20 cellular contexts compared by ENCODE assay signal in the genomic region with DNA sequence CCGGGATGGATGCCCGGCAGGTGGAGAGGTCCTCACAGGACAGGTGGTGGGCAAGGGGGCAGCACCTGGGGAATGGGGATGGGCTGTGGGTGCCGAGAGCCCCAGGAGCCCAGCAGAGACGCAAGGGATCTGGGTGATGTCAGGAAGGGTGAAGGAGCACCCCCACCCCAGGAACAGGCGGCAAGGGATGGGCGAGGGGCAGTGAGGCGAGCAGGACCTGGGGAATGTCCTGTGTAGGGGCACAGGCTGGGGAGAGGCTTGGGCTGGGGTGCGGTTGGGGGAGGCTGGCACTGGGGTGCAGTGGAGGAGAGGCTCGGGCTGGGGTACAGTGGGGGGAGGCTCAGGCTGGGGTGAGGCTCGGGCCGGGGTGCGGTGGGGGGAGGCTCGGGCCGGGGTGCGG. TPM values are rescaled to one million over a fixed set of nuclear protein-coding genes. Genes with fewer than 3 reads are reported as not detected.
DNase-seq lines count a peak whose midpoint lies in the region; ATAC-seq and TF ChIP-seq lines count a peak whose summit lies in the region.
"Had no signal": no experiment of that assay in that cellular context is flagged by ENCODE, and none has a peak within 500 bp of the region (broad histone marks: within the 10 kb centered on the region; RNA-seq: fewer than 3 reads in every experiment).

No MANE protein-coding gene starts in this region.

- H3K27ac Mint-ChIP-seq in GM23338, result peak overlapping the region; percentile 41; the same call in 1 of the 2 replicates
- H3K27ac Mint-ChIP-seq in stimulated activated effector memory CD8-positive, alpha-beta T cell treated with anti-CD3 and anti-CD28 coated beads, Interleukin-12 subunit alpha, Interleukin-12 subunit beta, amount 100 ng/mL, for 72 hours, result peak overlapping the region; percentile 78

- no peak overlapping the region for H3K4me3 Mint-ChIP-seq in GM23338
- H3K4me3 Mint-ChIP-seq in stimulated activated effector memory CD8-positive, alpha-beta T cell treated with anti-CD3 and anti-CD28 coated beads, Interleukin-12 subunit alpha, Interleukin-12 subunit beta, amount 100 ng/mL, for 72 hours, result no peak overlapping the region

- H3K9me3 ChIP-seq in Peyer's patch (no peaks in the 10 kb centered on the region), gastroesophageal sphincter (no peaks in the 10 kb centered on the region)
- H3K9me3 ChIP-seq: gastrocnemius medialis, SJCRH30 had no signal

- no peak for TF ChIP-seq EP300 in gastroesophageal sphincter (IDR thresholded peaks at IDR 0.05)

- H3K36me3 Mint-ChIP-seq in GM23338 (ENCODE audit: low read depth), result peaks cover 6% of the 10 kb centered on the region
- H3K36me3 Mint-ChIP-seq in stimulated activated effector memory CD8-positive, alpha-beta T cell treated with anti-CD3 and anti-CD28 coated beads, Interleukin-12 subunit alpha, Interleukin-12 subunit beta, amount 100 ng/mL, for 72 hours, result peaks cover 41% of the 10 kb centered on the region

- TF ChIP-seq CTCF in GM23338 (conservative IDR thresholded peaks at IDR 0.05; ENCODE audit: low read depth in 2 of 2) (no peak), Peyer's patch (IDR thresholded peaks at IDR 0.05) (no peak), gastroesophageal sphincter (IDR thresholded peaks at IDR 0.05) (no peak)

- H3K27me3 ChIP-seq in GM23338 (ENCODE audit: insufficient read depth) (no peaks in the 10 kb centered on the region), Peyer's patch (no peaks in the 10 kb centered on the region), gastroesophageal sphincter (no peaks in the 10 kb centered on the region)
- H3K27me3 ChIP-seq: cardiac muscle cell, dorsolateral prefrontal cortex, gastrocnemius medialis, SJCRH30 had no signal

- H2AFZ ChIP-seq in GM23338, result no peak overlapping the region

- H3K4me3 ChIP-seq in GM23338 (no peak overlapping the region), Peyer's patch (peak overlapping the region in 2 of 4 donors; percentile 1 to 35), gastroesophageal sphincter (no peak overlapping the region)
- H3K4me3 ChIP-seq: cardiac muscle cell, gastrocnemius medialis, SJCRH30 had no signal

- no peaks in the 10 kb centered on the region for H3K9me3 Mint-ChIP-seq in GM23338
- H3K9me3 Mint-ChIP-seq in stimulated activated effector memory CD8-positive, alpha-beta T cell treated with anti-CD3 and anti-CD28 coated beads, Interleukin-12 subunit alpha, Interleukin-12 subunit beta, amount 100 ng/mL, for 72 hours, result no peaks in the 10 kb centered on the region

- 0 out of 2 replicates have a peak, but pooled peaks cover 4% of the 10 kb centered on the region for H4K20me1 ChIP-seq in GM23338 (replicated peaks; ENCODE audit: insufficient read depth)

- WGBS in gastroesophageal sphincter (ENCODE audit: low coverage in 1 of 2), 2 donors, result 94% methylated on average over 5 of the region's 15 CpGs; no CpG with 5 or more reads in 1 of the 2 donors

- no peaks in the 10 kb centered on the region; the same call in 1 of the 2 replicates for H3F3A ChIP-seq in GM23338 (replicated peaks; ENCODE audit: low read depth)

- no peaks in the 10 kb centered on the region for H3K9me2 ChIP-seq in GM23338 (ENCODE audit: insufficient read depth)

- H3K79me2 ChIP-seq in GM23338 (replicated peaks; ENCODE audit: insufficient read depth), result no peaks in the 10 kb centered on the region

- ATAC-seq in GM23338 (no peak), gastroesophageal sphincter (no peak), HG03442 (IDR thresholded peaks at IDR 0.05; ENCODE audit: unreplicated experiment) (no peak)
- no peak for ATAC-seq in stimulated activated effector memory CD8-positive, alpha-beta T cell treated with anti-CD3 and anti-CD28 coated beads, Interleukin-12 subunit alpha, Interleukin-12 subunit beta, amount 100 ng/mL, for 72 hours
- ATAC-seq: gastrocnemius medialis, left cardiac atrium had no signal

- no peak for TF ChIP-seq POLR2A in Peyer's patch (IDR thresholded peaks at IDR 0.05)
- TF ChIP-seq POLR2A in gastroesophageal sphincter (IDR thresholded peaks at IDR 0.05), result no peak

- peaks cover 19% of the 10 kb centered on the region for H3K27me3 Mint-ChIP-seq in GM23338 (ENCODE audit: insufficient read depth, low read depth, poor library complexity)

- DNase-seq in GM23338 (ENCODE audit: low spot score) (no peak), Peyer's patch (no peak), glomerular visceral epithelial cell (ENCODE audit: extremely low spot score) (no peak), NAMALWA (ENCODE audit: low spot score) (no peak)
- DNase-seq in stimulated activated effector memory CD8-positive, alpha-beta T cell treated with anti-CD3 and anti-CD28 coated beads, Interleukin-12 subunit alpha, Interleukin-12 subunit beta, amount 100 ng/mL, for 72 hours (ENCODE audit: low spot score in 2 of 2), result no peak
- DNase-seq: activated CD4-positive, CD25-positive, alpha-beta regulatory T cell; AML-193; amniotic stem cell; dorsolateral prefrontal cortex; gastrocnemius medialis; Karpas-422; left cardiac atrium; NCI-H2171 treated with DMSO at 0.1 percent for 48 hours; NCI-H774; occipital lobe; SJCRH30; trophoblast cell had no signal

- H3K36me3 ChIP-seq in GM23338 (ENCODE audit: insufficient read depth) (no peaks in the 10 kb centered on the region), Peyer's patch (peaks cover 0 to 20% (median 0%) of the 10 kb centered on the region in 3 donors), gastroesophageal sphincter (peaks cover 0 to 36% of the 10 kb centered on the region in 2 donors)
- H3K36me3 ChIP-seq: cardiac muscle cell, gastrocnemius medialis had no signal

- H3K27ac ChIP-seq in GM23338 (ENCODE audit: low read depth) (peak overlapping the region; percentile 55; the same call in 1 of the 2 replicates), Peyer's patch (peak overlapping the region; percentile 52 to 88 (median 73)), gastroesophageal sphincter (peak overlapping the region in 3 of 4 donors; percentile 69 to 74 (median 72))
- H3K27ac ChIP-seq: cardiac muscle cell, SJCRH30 had no signal

- no peak overlapping the region for H3K4me2 ChIP-seq in GM23338

- H3K4me1 Mint-ChIP-seq in GM23338, result peaks cover 6% of the 10 kb centered on the region
- peaks cover 32% of the 10 kb centered on the region for H3K4me1 Mint-ChIP-seq in stimulated activated effector memory CD8-positive, alpha-beta T cell treated with anti-CD3 and anti-CD28 coated beads, Interleukin-12 subunit alpha, Interleukin-12 subunit beta, amount 100 ng/mL, for 72 hours

- H3K4me1 ChIP-seq in GM23338 (ENCODE audit: insufficient read depth) (0 out of 2 replicates have a peak, but pooled peaks cover 3% of the 10 kb centered on the region), Peyer's patch (peaks cover 4 to 37% (median 26%) of the 10 kb centered on the region in 4 donors), gastroesophageal sphincter (peaks cover 0 to 52% (median 25%) of the 10 kb centered on the region in 3 donors)
- H3K4me1 ChIP-seq: SJCRH30 had no signal

TF ChIP-seq in GM23338, 12 proteins besides CTCF, POLR2A, EP300 and RAD21:
- no peak for TF ChIP-seq ZNF331 (CRISPR knock-in tag; IDR thresholded peaks at IDR 0.05; ENCODE audit: low read depth)
- TF ChIP-seq EZH2phosphoT487 (IDR thresholded peaks at IDR 0.05; ENCODE audit: unreplicated experiment), result no peak
TF ChIP-seq in GM23338: peak in this region for 0.

RNA-seq across cellular contexts. Expression of gene GPX4, which starts 33.1 kb away (rescaled TPM):
- total RNA-seq in GM23338 (2014; rRNA removed; shearing (Covaris generic)), result 284 and 351 TPM in 2 replicates
- polyA plus RNA-seq in GM23338 (2016; fragmentation: Nextera tagmentation; extraction: Ambion mirVana), result 543 and 573 TPM in 2 replicates
- total RNA-seq in Peyer's patch (100 to 1,000 TPM; 258 to 493 (median 326) TPM), gastroesophageal sphincter (100 to 1,000 TPM; 311 to 452 (median 349) TPM)

RNA-seq across cellular contexts. Expression of gene SBNO2, which starts 37.1 kb away (rescaled TPM):
- 28.0 and 35.4 TPM in 2 replicates for total RNA-seq in GM23338 (2014; rRNA removed; shearing (Covaris generic))
- 6.3 and 6.9 TPM in 2 replicates for polyA plus RNA-seq in GM23338 (2016; fragmentation: Nextera tagmentation; extraction: Ambion mirVana)
- 10 to 100 TPM; 26.4 to 71.0 (median 57.8) TPM for total RNA-seq in Peyer's patch
- total RNA-seq in gastroesophageal sphincter, result 10 to 100 TPM; 14.9 to 67.2 (median 20.9) TPM

RNA-seq across cellular contexts. Expression of gene POLR2E, which starts 41.7 kb away (rescaled TPM):
- total RNA-seq in GM23338 (2014; rRNA removed; shearing (Covaris generic)), result 257 and 303 TPM in 2 replicates
- polyA plus RNA-seq in GM23338 (2016; fragmentation: Nextera tagmentation; extraction: Ambion mirVana), result 254 and 286 TPM in 2 replicates
- 100 to 1,000 TPM in 2 of 4 donors, 10 to 100 TPM in 2; 74.3 to 107 (median 96.9) TPM for total RNA-seq in Peyer's patch
- 100 to 1,000 TPM; 117 to 228 (median 150) TPM for total RNA-seq in gastroesophageal sphincter
